Comparison of ENCODE assay signal across 14 cellular contexts in genomic region chr17:64007089-64007837, GRCh38. TPM values are rescaled to one million over a fixed set of nuclear protein-coding genes. Genes with fewer than 3 reads are reported as not detected.
DNase-seq lines count a peak whose midpoint lies in the region; ATAC-seq, FAIRE-seq and TF ChIP-seq lines count a peak whose summit lies in the region.
"Not testable (repeated sequence)": the region's sequence is repeated elsewhere in the genome, so short reads cannot be mapped to it uniquely, and the experiment has no call there.
"Had no signal": no experiment of that assay in that cellular context is flagged by ENCODE, and none has a peak within 500 bp of the region (broad histone marks: within the 10 kb centered on the region; RNA-seq: fewer than 3 reads in every experiment).

No MANE protein-coding gene starts in this region.

- H3K4me1 ChIP-seq in BLaER1 treated with 17β-estradiol and CSF1 and Interleukin-3, amounts not matched to agents 10 nM and 100 nM, result peaks cover 70 to 95% (median 90%) of the 10 kb centered on the region in 10 experiments
- H3K4me1 ChIP-seq in K562 (replicated peaks in 1 of 2; ENCODE audit: control insufficient read depth in 2 of 2, insufficient read depth in 2 of 2, low read length in 2 of 2) (peaks cover 19 to 48% of the 10 kb centered on the region in 2 experiments), esophagus squamous epithelium (peaks cover 0 to 50% (median 23%) of the 10 kb centered on the region in 3 donors), lower lobe of right lung (peaks cover 59% of the 10 kb centered on the region), gastrocnemius medialis (peaks cover 9 to 28% of the 10 kb centered on the region in 2 donors)
- not testable (repeated sequence) for H3K4me1 ChIP-seq in uterus

- WGBS in K562 (ENCODE audit: insufficient coverage, low coverage, missing lambda C conversion rate), result 32% methylated on average over 5 of the region's 5 CpGs
- WGBS in esophagus squamous epithelium, 2 donors, result 79 to 89% methylated on average over 3 to 5 of the region's 5 CpGs

- H3K9me1 ChIP-seq in K562 (ENCODE audit: control insufficient read depth, insufficient read depth, low read length), result not testable (repeated sequence)

- TF ChIP-seq POLR2A in K562 (conservative IDR thresholded peaks at IDR 0.05); esophagus squamous epithelium (IDR thresholded peaks at IDR 0.05); gastrocnemius medialis (IDR thresholded peaks at IDR 0.05); uterus (IDR thresholded peaks at IDR 0.05): not testable (repeated sequence)

- peak overlapping the region; percentile 91 for H2AFZ ChIP-seq in K562 (ENCODE audit: low read depth, low read length)

- CTCF ChIA-PET in K562 (lab: Yijun Ruan, JAX; ENCODE audit: low intra/inter-chr PET ratio), result not testable (repeated sequence)

- peak overlapping the region; percentile 75 to 94 (median 88) for H3K4me2 ChIP-seq in BLaER1 treated with 17β-estradiol and CSF1 and Interleukin-3, amounts not matched to agents 10 nM and 100 nM
- peak overlapping the region; percentile 87 for H3K4me2 ChIP-seq in K562 (ENCODE audit: insufficient read depth, low read length)

- not testable (repeated sequence) for H3K27me3 ChIP-seq in BLaER1 treated with 17β-estradiol and CSF1 and Interleukin-3, amounts not matched to agents 10 nM and 100 nM; K562 (ENCODE audit: control insufficient read depth in 2 of 2, insufficient read depth in 2 of 2, low read length in 2 of 2); esophagus squamous epithelium; lower lobe of right lung (ENCODE audit: low read depth); gastrocnemius medialis; uterus

- H4K20me1 ChIP-seq in BLaER1 treated with 17β-estradiol and CSF1 and Interleukin-3, amounts not matched to agents 10 nM and 100 nM, result peaks cover 0 to 57% (median 8%) of the 10 kb centered on the region in 11 experiments; a peak in 8 of 22 replicates
- H4K20me1 ChIP-seq in K562 (replicated peaks; ENCODE audit: control insufficient read depth, insufficient read depth, low read length), result not testable (repeated sequence)

- in situ Hi-C loops in K562 (cut with MboI); gastrocnemius medialis (cut with MboI; ENCODE audit: low sequenced_read_pairs in 4 of 4): not testable (repeated sequence)

- TF ChIP-seq RAD21 in K562 (CRISPR knock-in tag; conservative IDR thresholded peaks at IDR 0.05 in 1 of 2, IDR thresholded peaks at IDR 0.05 in 1 of 2), result not testable (repeated sequence)

- H3K36me3 ChIP-seq in BLaER1 treated with 17β-estradiol and CSF1 and Interleukin-3, amounts not matched to agents 10 nM and 100 nM, result peaks cover 0 to 67% (median 40%) of the 10 kb centered on the region in 11 experiments; a peak in 20 of 22 replicates
- H3K36me3 ChIP-seq in K562 (ENCODE audit: control insufficient read depth, insufficient read depth, low read length), result peaks cover 31% of the 10 kb centered on the region
- H3K36me3 ChIP-seq in esophagus squamous epithelium, gastrocnemius medialis, uterus: not testable (repeated sequence)
- H3K36me3 ChIP-seq in lower lobe of right lung, result peaks cover 22% of the 10 kb centered on the region

- POLR2A ChIA-PET in K562 (lab: Yijun Ruan, JAX), result interaction anchor here (0.6 to 3.6 kb wide), 8 partner anchors 9 to 32 kb away, joined by 3 to 24 read pairs (median 4); partner anchors contain the start of gene PRR29

- not testable (repeated sequence) for TF ChIP-seq EP300 in K562 (IDR thresholded peaks at IDR 0.05; ENCODE audit: low read length)

- DNase-seq in NCI-H2196 treated with DMSO at 0.1 percent for 48 hours (lab: John Stamatoyannopoulos, UW; ENCODE audit: unreplicated experiment) (peak; percentile 7), K562 (ENCODE audit: extremely low read depth in 1 of 4, low spot score in 3 of 4) (peak in 2 of 4 experiments; percentile 49 to 75), uterus (peak in 1 of 2 donors; percentile 32)
- peak; percentile 37 for DNase-seq in activated CD8-positive, alpha-beta memory T cell treated with anti-CD3 and anti-CD28 coated beads, Interleukin-2, amount 50 U/mL, for 48 hours
- not testable (repeated sequence) for DNase-seq in esophagus squamous epithelium (lab: John Stamatoyannopoulos, UW); lower lobe of right lung; gastrocnemius medialis

- BruUV-seq in K562 (replicated peaks; lab: Mats Ljungman, UMichigan), result not testable (repeated sequence)

- intact Hi-C loops in K562 (cut with micrococcal nuclease); esophagus squamous epithelium (cut with DNase I); lower lobe of right lung (cut with DNase I); gastrocnemius medialis (cut with DNase I; ENCODE audit: low total_unique reads); uterus (cut with DNase I; ENCODE audit: low total_unique reads): not testable (repeated sequence)

- peak overlapping the region in 7 of 11 experiments; percentile 9 to 73 (median 68); a peak in 9 of 22 replicates for H3K9ac ChIP-seq in BLaER1 treated with 17β-estradiol and CSF1 and Interleukin-3, amounts not matched to agents 10 nM and 100 nM
- H3K9ac ChIP-seq in K562 (ENCODE audit: insufficient read depth in 1 of 2, low read depth in 2 of 2, low read length in 2 of 2), result peak overlapping the region; percentile 83 to 93

- peak; percentile 35 for FAIRE-seq in K562 (lab: Jason Lieb, UNC)

- H3K27ac ChIP-seq in BLaER1 treated with 17β-estradiol and CSF1 and Interleukin-3, amounts not matched to agents 10 nM and 100 nM, result peak overlapping the region in 9 of 11 experiments; percentile 50 to 86 (median 65); a peak in 17 of 22 replicates
- H3K27ac ChIP-seq in K562 (ENCODE audit: extremely low read depth, low read depth, low read length) (peak overlapping the region; percentile 58), esophagus squamous epithelium (peak overlapping the region in 3 of 4 donors; percentile 22 to 61 (median 48)), lower lobe of right lung (peak overlapping the region; percentile 54), gastrocnemius medialis (peak overlapping the region; percentile 20 to 67 (median 62)), uterus (peak overlapping the region; percentile 36 to 46)

- peak; percentile 26 for ATAC-seq in K562
- not testable (repeated sequence) for ATAC-seq in lower lobe of right lung, gastrocnemius medialis

- not testable (repeated sequence) for H3K9me3 ChIP-seq in BLaER1 treated with 17β-estradiol and CSF1 and Interleukin-3, amounts not matched to agents 10 nM and 100 nM (replicated peaks in 1 of 11); K562 (replicated peaks; ENCODE audit: control insufficient read depth, insufficient read depth, low read depth, low read length); esophagus squamous epithelium; lower lobe of right lung; gastrocnemius medialis; uterus

- not testable (repeated sequence) for TF ChIP-seq CTCF in K562 (IDR thresholded peaks at IDR 0.05 in 2 of 3, conservative IDR thresholded peaks at IDR 0.05 in 1 of 3; ENCODE audit: insufficient read depth in 2 of 3, low read depth in 1 of 3, low read length in 3 of 3); esophagus squamous epithelium (IDR thresholded peaks at IDR 0.05); lower lobe of right lung (IDR thresholded peaks at IDR 0.05); gastrocnemius medialis (IDR thresholded peaks at IDR 0.05 in 4 of 5, conservative IDR thresholded peaks at IDR 0.05 in 1 of 5); uterus (IDR thresholded peaks at IDR 0.05)

- peaks cover 22% of the 10 kb centered on the region for H3K79me2 ChIP-seq in K562 (ENCODE audit: control insufficient read depth, insufficient read depth, low read length)

- peak overlapping the region in 4 of 10 experiments; percentile 26 to 47 (median 42); a peak in 8 of 20 replicates for H3K4me3 ChIP-seq in BLaER1 treated with 17β-estradiol and CSF1 and Interleukin-3, amounts not matched to agents 10 nM and 100 nM
- not testable (repeated sequence) for H3K4me3 ChIP-seq in K562, esophagus squamous epithelium, lower lobe of right lung, gastrocnemius medialis, uterus

RNA-seq across cellular contexts. Expression of gene PRR29, which starts 9.1 kb away (rescaled TPM):
- 0.42 and 1.0 TPM in 2 replicates for total RNA-seq in K562 (2011; cell fraction: chromatin; rRNA removed; ENCODE audit: low replicate concordance)
- total RNA-seq in K562 (2011; cell fraction: nucleolus; rRNA removed), result 0.26 and 0.67 TPM in 2 replicates
- total RNA-seq in K562 (2011; cell fraction: nucleoplasm; rRNA removed), result 0.22 TPM in 1 of 2 replicates, not detected in the other
- not detected in 2 replicates for total RNA-seq in K562 (2014; rRNA removed)
- total RNA-seq in K562 (2014; rRNA removed; fragmentation: Illumina TruSeq; extraction: Trizol), result not detected in 2 replicates
- not detected in 2 replicates for total RNA-seq in K562 (2015; rRNA removed; fragmentation: Illumina TruSeq; extraction: Trizol)
- 0.04 TPM in 1 of 2 replicates, not detected in the other for total RNA-seq in K562 (2021)
- polyA plus RNA-seq in K562 (2011; rRNA removed), result not detected in 2 replicates
- 0.12 TPM in 1 of 2 replicates, not detected in the other for polyA plus RNA-seq in K562 (2011; cell fraction: cytosol; rRNA removed)
- 0.18 and 0.55 TPM in 2 replicates for polyA plus RNA-seq in K562 (2011; cell fraction: nucleus; rRNA removed)
- 2.3 and 2.6 TPM in 2 replicates for polyA plus RNA-seq in K562 (2012)
- 0.10 and 0.18 TPM in 2 replicates for polyA plus RNA-seq in K562 (2014; fragmentation: Illumina TruSeq; extraction: Trizol)
- polyA plus RNA-seq in K562 (2014; fragmentation: Nextera tagmentation; extraction: Ambion mirVana), result under 1 TPM; 0.08 to 0.20 TPM
- 0.11 and 0.58 TPM in 2 replicates for polyA plus RNA-seq in K562 (2014; rRNA removed)
- not detected in 2 replicates for polyA minus RNA-seq in K562 (2011; rRNA and poly(A)+ RNA removed)
- polyA minus RNA-seq in K562 (2011; cell fraction: cytosol; rRNA and poly(A)+ RNA removed), result not detected in 2 replicates
- polyA minus RNA-seq in K562 (2011; cell fraction: nucleus; rRNA and poly(A)+ RNA removed), result 0.27 and 0.44 TPM in 2 replicates
- under 1 TPM in 1 of 4 donors, not detected in 3; 0.09 TPM for total RNA-seq in esophagus squamous epithelium
- total RNA-seq in lower lobe of right lung, result 11.3 TPM
- under 1 TPM in 1 of 4 donors, not detected in 3; 0.13 TPM for total RNA-seq in gastrocnemius medialis
- total RNA-seq in uterus, result 1 to 10 TPM in 2 of 4 donors, under 1 TPM in 1, not detected in 1; 0.29 to 2.8 (median 1.5) TPM
- total RNA-seq: esophagus mucosa had no signal

RNA-seq across cellular contexts. Expression of gene ICAM2, which starts 13.2 kb away (rescaled TPM):
- total RNA-seq in K562 (2011; cell fraction: chromatin; rRNA removed; ENCODE audit: low replicate concordance), result 34.7 and 120 TPM in 2 replicates
- total RNA-seq in K562 (2011; cell fraction: nucleolus; rRNA removed), result 149 and 167 TPM in 2 replicates
- total RNA-seq in K562 (2011; cell fraction: nucleoplasm; rRNA removed), result 100 and 105 TPM in 2 replicates
- total RNA-seq in K562 (2014; rRNA removed), result 56.9 and 85.3 TPM in 2 replicates
- 28.3 and 42.2 TPM in 2 replicates for total RNA-seq in K562 (2014; rRNA removed; fragmentation: Illumina TruSeq; extraction: Trizol)
- 59.0 and 60.6 TPM in 2 replicates for total RNA-seq in K562 (2015; rRNA removed; fragmentation: Illumina TruSeq; extraction: Trizol)
- 60.6 and 65.4 TPM in 2 replicates for total RNA-seq in K562 (2021)
- polyA plus RNA-seq in K562 (2011; rRNA removed), result 51.0 and 64.1 TPM in 2 replicates
- 80.3 and 166 TPM in 2 replicates for polyA plus RNA-seq in K562 (2011; cell fraction: cytosol; rRNA removed)
- polyA plus RNA-seq in K562 (2011; cell fraction: nucleus; rRNA removed), result 42.4 and 69.3 TPM in 2 replicates
- polyA plus RNA-seq in K562 (2012), result 53.4 and 87.2 TPM in 2 replicates
- 89.4 and 91.6 TPM in 2 replicates for polyA plus RNA-seq in K562 (2014; fragmentation: Illumina TruSeq; extraction: Trizol)
- polyA plus RNA-seq in K562 (2014; fragmentation: Nextera tagmentation; extraction: Ambion mirVana), result 10 to 100 TPM; 37.9 to 68.1 TPM
- 70.5 and 78.0 TPM in 2 replicates for polyA plus RNA-seq in K562 (2014; rRNA removed)
- 33.3 and 54.4 TPM in 2 replicates for polyA minus RNA-seq in K562 (2011; rRNA and poly(A)+ RNA removed)
- polyA minus RNA-seq in K562 (2011; cell fraction: cytosol; rRNA and poly(A)+ RNA removed), result 23.3 and 26.8 TPM in 2 replicates
- polyA minus RNA-seq in K562 (2011; cell fraction: nucleus; rRNA and poly(A)+ RNA removed), result 50.1 and 59.2 TPM in 2 replicates
- total RNA-seq in esophagus squamous epithelium, result 10 to 100 TPM in 2 of 4 donors, 1 to 10 TPM in 1, not detected in 1; 2.8 to 28.8 (median 11.8) TPM
- 69.2 TPM for total RNA-seq in lower lobe of right lung
- total RNA-seq in gastrocnemius medialis, result 10 to 100 TPM; 39.7 to 82.4 (median 56.3) TPM
- total RNA-seq in uterus, result 100 to 1,000 TPM in 1 of 4 donors, 10 to 100 TPM in 3; 20.6 to 108 (median 42.4) TPM
- polyA plus RNA-seq: A549 had no signal

RNA-seq across cellular contexts. Expression of gene SCN4A, which starts 34.5 kb away (rescaled TPM):
- 2.2 and 9.7 TPM in 2 replicates for total RNA-seq in K562 (2011; cell fraction: chromatin; rRNA removed; ENCODE audit: low replicate concordance)
- 4.7 and 5.7 TPM in 2 replicates for total RNA-seq in K562 (2011; cell fraction: nucleolus; rRNA removed)
- 2.8 and 3.1 TPM in 2 replicates for total RNA-seq in K562 (2011; cell fraction: nucleoplasm; rRNA removed)
- 1.6 and 1.8 TPM in 2 replicates for total RNA-seq in K562 (2014; rRNA removed)
- 0.73 and 1.4 TPM in 2 replicates for total RNA-seq in K562 (2014; rRNA removed; fragmentation: Illumina TruSeq; extraction: Trizol)
- 0.08 and 0.29 TPM in 2 replicates for total RNA-seq in K562 (2015; rRNA removed; fragmentation: Illumina TruSeq; extraction: Trizol)
- total RNA-seq in K562 (2021), result 1.1 and 1.4 TPM in 2 replicates
- polyA plus RNA-seq in K562 (2011; rRNA removed), result 0.50 and 0.60 TPM in 2 replicates
- 0.21 and 0.37 TPM in 2 replicates for polyA plus RNA-seq in K562 (2011; cell fraction: cytosol; rRNA removed)
- 0.91 and 1.9 TPM in 2 replicates for polyA plus RNA-seq in K562 (2011; cell fraction: nucleus; rRNA removed)
- 0.78 and 3.2 TPM in 2 replicates for polyA plus RNA-seq in K562 (2012)
- polyA plus RNA-seq in K562 (2014; fragmentation: Illumina TruSeq; extraction: Trizol), result 1.9 and 4.6 TPM in 2 replicates
- polyA plus RNA-seq in K562 (2014; fragmentation: Nextera tagmentation; extraction: Ambion mirVana), result 1 to 10 TPM; 1.7 to 2.6 TPM
- 0.54 and 2.1 TPM in 2 replicates for polyA plus RNA-seq in K562 (2014; rRNA removed)
- polyA minus RNA-seq in K562 (2011; rRNA and poly(A)+ RNA removed), result 1.5 and 2.6 TPM in 2 replicates
- polyA minus RNA-seq in K562 (2011; cell fraction: cytosol; rRNA and poly(A)+ RNA removed), result not detected in 2 replicates
- polyA minus RNA-seq in K562 (2011; cell fraction: nucleus; rRNA and poly(A)+ RNA removed), result 3.4 and 4.6 TPM in 2 replicates
- total RNA-seq in esophagus squamous epithelium, result under 1 TPM in 2 of 4 donors, not detected in 2; under 0.01 to 0.12 TPM
- total RNA-seq in lower lobe of right lung, result 0.18 TPM
- 100 to 1,000 TPM in 1 of 4 donors, 10 to 100 TPM in 3; 45.3 to 107 (median 69.1) TPM for total RNA-seq in gastrocnemius medialis
- total RNA-seq in uterus, result under 1 TPM in 2 of 4 donors, not detected in 2; 0.14 to 0.24 TPM
- total RNA-seq: frontal cortex, lung microvascular endothelial cell, M059J had no signal
- polyA plus RNA-seq: BJ had no signal

Comparison
In these comparisons a context has a peak if more than half of its experiments do, and no peak if none do; other contexts are left out.
1. RNA of gene SCN4A, which starts 34.5 kb away (total RNA-seq): 45.3 to 107 TPM in gastrocnemius medialis; 0.08 to 9.7 TPM in K562, 0.18 TPM in lower lobe of right lung (single experiment), 0.14 to 0.24 TPM in uterus and under 0.01 to 0.12 TPM in esophagus squamous epithelium; every median in the first group is over 4 times any median in the second.
2. Peak in every context shown above with its lines, with median percentiles within 50 percentile points of each other: H3K27ac ChIP-seq.